Comparison of ENCODE assay signal across 8 cellular contexts in genomic region chr16:30902070-30902972, GRCh38. TPM values are rescaled to one million over a fixed set of nuclear protein-coding genes. Genes with fewer than 3 reads are reported as not detected.
DNase-seq lines count a peak whose midpoint lies in the region; ATAC-seq and TF ChIP-seq lines count a peak whose summit lies in the region.

No MANE protein-coding gene starts in this region.

- peak; percentile 33 for DNase-seq in NCI-H2196 (lab: John Stamatoyannopoulos, UW; ENCODE audit: unreplicated experiment)
- DNase-seq in NCI-H2196 treated with DMSO at 0.1 percent for 48 hours (lab: John Stamatoyannopoulos, UW; ENCODE audit: unreplicated experiment) = no peak
- DNase-seq in NOMO-1 treated with DMSO at 0.1 percent for 48 hours (lab: John Stamatoyannopoulos, UW; ENCODE audit: unreplicated experiment) = peak; percentile 75
- peak; percentile 54 for DNase-seq in activated gamma-delta T cell treated with Interleukin-2 at 50 U/mL for 16 hours
- peak; percentile 71 to 90 for DNase-seq in foreskin fibroblast
- peak; percentile 74 to 96 for DNase-seq in upper lobe of left lung

- H3K4me1 ChIP-seq in upper lobe of left lung = peaks cover 19 to 39% (median 30%) of the 10 kb centered on the region in 4 donors

- TF ChIP-seq EP300 in upper lobe of left lung (IDR thresholded peaks at IDR 0.05) = no peak

- H3K4me1 Mint-ChIP-seq in nephron = peaks cover 9% of the 10 kb centered on the region

- no peaks in the 10 kb centered on the region for H3K27me3 ChIP-seq in upper lobe of left lung

- H3K27me3 Mint-ChIP-seq in nephron (ENCODE audit: low read depth) = no peaks in the 10 kb centered on the region

- H3K9me3 Mint-ChIP-seq in nephron = no peaks in the 10 kb centered on the region

- no peak for TF ChIP-seq CTCF in foreskin fibroblast (IDR thresholded peaks at IDR 0.05; ENCODE audit: low read depth, low read length)
- no peak for TF ChIP-seq CTCF in nephron (IDR thresholded peaks at IDR 0.05; ENCODE audit: unreplicated experiment in 3 of 3)
- TF ChIP-seq CTCF in upper lobe of left lung (IDR thresholded peaks at IDR 0.05) = peak; percentile 58 to 92 (median 90)

- H3K4me3 Mint-ChIP-seq in nephron = peak overlapping the region; percentile 88 to 92 (median 90)

- H3K27ac ChIP-seq in upper lobe of left lung = peak overlapping the region; percentile 85 to 96 (median 90)

- H3K4me3 ChIP-seq in foreskin fibroblast (ENCODE audit: low read depth in 1 of 2, low read length in 2 of 2) (peak overlapping the region; percentile 34 to 45), upper lobe of left lung (peak overlapping the region; percentile 27 to 67 (median 60))

- ATAC-seq in HG02623 (IDR thresholded peaks at IDR 0.05; ENCODE audit: unreplicated experiment) (peak; percentile 48), upper lobe of left lung (ENCODE audit: low FRiP score in 2 of 2) (peak; percentile 83 to 95)

- peak in 1 of 4 donors; percentile 63 for TF ChIP-seq POLR2A in upper lobe of left lung (IDR thresholded peaks at IDR 0.05)

- H3K27ac Mint-ChIP-seq in nephron = peak overlapping the region; percentile 94 to 99 (median 98)

- 13 to 27% methylated on average over 22 to 44 of the region's 93 CpGs for WGBS in upper lobe of left lung, 2 donors

- H3K9me3 ChIP-seq in upper lobe of left lung = no peaks in the 10 kb centered on the region

- H3K36me3 ChIP-seq in upper lobe of left lung = no peaks in the 10 kb centered on the region

- no peaks in the 10 kb centered on the region for H3K36me3 Mint-ChIP-seq in nephron (ENCODE audit: low read depth)

RNA-seq across cellular contexts. Expression of gene CTF1, which starts 5.9 kb away (rescaled TPM):
- 10 to 100 TPM in 2 of 6 donors, 1 to 10 TPM in 4; 4.2 to 14.5 (median 7.1) TPM for total RNA-seq in upper lobe of left lung

RNA-seq across cellular contexts. Expression of gene BCL7C, which starts 8.4 kb away (rescaled TPM):
- 10 to 100 TPM; 15.7 to 32.8 (median 28.2) TPM for total RNA-seq in upper lobe of left lung

RNA-seq across cellular contexts. Expression of gene FBXL19, which starts 21.1 kb away (rescaled TPM):
- 10 to 100 TPM in 4 of 6 donors, 1 to 10 TPM in 2; 7.3 to 40.9 (median 15.5) TPM for total RNA-seq in upper lobe of left lung

RNA-seq across cellular contexts. Expression of gene ORAI3, which starts 46.5 kb away (rescaled TPM):
- total RNA-seq in upper lobe of left lung = 10 to 100 TPM; 22.2 to 33.9 (median 28.4) TPM

RNA-seq across cellular contexts. Expression of gene SETD1A, which starts 55.2 kb away (rescaled TPM):
- total RNA-seq in upper lobe of left lung = 10 to 100 TPM in 5 of 6 donors, 1 to 10 TPM in 1; 9.1 to 30.4 (median 17.0) TPM

Comparison
In these comparisons a context has a peak if more than half of its experiments do, and no peak if none do; other contexts are left out.
1. CTCF ChIP-seq: peak in upper lobe of left lung (6 of 6); none in foreskin fibroblast (single experiment) and nephron (0 of 3).